ENCODE assay signal across 1 cellular context in genomic region chr9:136400038-136400834, GRCh38.
TF ChIP-seq lines count a peak whose summit lies in the region.

A gene with protein sequence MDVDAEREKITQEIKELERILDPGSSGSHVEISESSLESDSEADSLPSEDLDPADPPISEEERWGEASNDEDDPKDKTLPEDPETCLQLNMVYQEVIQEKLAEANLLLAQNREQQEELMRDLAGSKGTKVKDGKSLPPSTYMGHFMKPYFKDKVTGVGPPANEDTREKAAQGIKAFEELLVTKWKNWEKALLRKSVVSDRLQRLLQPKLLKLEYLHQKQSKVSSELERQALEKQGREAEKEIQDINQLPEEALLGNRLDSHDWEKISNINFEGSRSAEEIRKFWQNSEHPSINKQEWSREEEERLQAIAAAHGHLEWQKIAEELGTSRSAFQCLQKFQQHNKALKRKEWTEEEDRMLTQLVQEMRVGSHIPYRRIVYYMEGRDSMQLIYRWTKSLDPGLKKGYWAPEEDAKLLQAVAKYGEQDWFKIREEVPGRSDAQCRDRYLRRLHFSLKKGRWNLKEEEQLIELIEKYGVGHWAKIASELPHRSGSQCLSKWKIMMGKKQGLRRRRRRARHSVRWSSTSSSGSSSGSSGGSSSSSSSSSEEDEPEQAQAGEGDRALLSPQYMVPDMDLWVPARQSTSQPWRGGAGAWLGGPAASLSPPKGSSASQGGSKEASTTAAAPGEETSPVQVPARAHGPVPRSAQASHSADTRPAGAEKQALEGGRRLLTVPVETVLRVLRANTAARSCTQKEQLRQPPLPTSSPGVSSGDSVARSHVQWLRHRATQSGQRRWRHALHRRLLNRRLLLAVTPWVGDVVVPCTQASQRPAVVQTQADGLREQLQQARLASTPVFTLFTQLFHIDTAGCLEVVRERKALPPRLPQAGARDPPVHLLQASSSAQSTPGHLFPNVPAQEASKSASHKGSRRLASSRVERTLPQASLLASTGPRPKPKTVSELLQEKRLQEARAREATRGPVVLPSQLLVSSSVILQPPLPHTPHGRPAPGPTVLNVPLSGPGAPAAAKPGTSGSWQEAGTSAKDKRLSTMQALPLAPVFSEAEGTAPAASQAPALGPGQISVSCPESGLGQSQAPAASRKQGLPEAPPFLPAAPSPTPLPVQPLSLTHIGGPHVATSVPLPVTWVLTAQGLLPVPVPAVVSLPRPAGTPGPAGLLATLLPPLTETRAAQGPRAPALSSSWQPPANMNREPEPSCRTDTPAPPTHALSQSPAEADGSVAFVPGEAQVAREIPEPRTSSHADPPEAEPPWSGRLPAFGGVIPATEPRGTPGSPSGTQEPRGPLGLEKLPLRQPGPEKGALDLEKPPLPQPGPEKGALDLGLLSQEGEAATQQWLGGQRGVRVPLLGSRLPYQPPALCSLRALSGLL (N-terminal part only) (minus strand): TSS chr9:136400170. CDS start chr9:136398428, 1,742 bp downstream.

TF ChIP-seq in K562, 482 proteins besides CTCF, POLR2A, EP300 and RAD21 (continued from another document and continues in another):
- TF ChIP-seq ZBTB11 (CRISPR knock-in tag; IDR thresholded peaks at IDR 0.05) (peak in 1 of 3 experiments; percentile 87; a peak in 2 of 6 replicates), NEUROD1 (IDR thresholded peaks at IDR 0.05; ENCODE audit: borderline replicate concordance, low read depth, low read length, partially characterized antibody) (peak; percentile 8), RBM25 (IDR thresholded peaks at IDR 0.05; ENCODE audit: low read depth, low read length, severe bottlenecking) (no peak), ERF (CRISPR knock-in tag; IDR thresholded peaks at IDR 0.05) (no peak), BCL6 (CRISPR knock-in tag; IDR thresholded peaks at IDR 0.05) (no peak), ZNF764 (CRISPR knock-in tag; IDR thresholded peaks at IDR 0.05; ENCODE audit: low read depth) (no peak), ZSCAN29 (IDR thresholded peaks at IDR 0.05) (no peak), ZNF311 (CRISPR knock-in tag; IDR thresholded peaks at IDR 0.05) (no peak), KLF13 (tag; IDR thresholded peaks at IDR 0.05; ENCODE audit: borderline replicate concordance, low read depth) (peak; percentile 10; the same call in 1 of the 2 replicates), NFE2L1 (tag; IDR thresholded peaks at IDR 0.05; ENCODE audit: borderline replicate concordance, low read depth) (no peak), ZNF398 (CRISPR knock-in tag; IDR thresholded peaks at IDR 0.05) (no peak), KAT2B (IDR thresholded peaks at IDR 0.05; ENCODE audit: low read depth, low read length) (no peak), CSDE1 (IDR thresholded peaks at IDR 0.05) (no peak; a peak in 1 of 4 replicates), NUFIP1 (IDR thresholded peaks at IDR 0.05; ENCODE audit: partially characterized antibody) (no peak), NR0B1 (IDR thresholded peaks at IDR 0.05; ENCODE audit: partially characterized antibody) (no peak), CREB5 (CRISPR knock-in tag; IDR thresholded peaks at IDR 0.05) (no peak), NCOA1 (IDR thresholded peaks at IDR 0.05; ENCODE audit: low read depth) (no peak), XRCC3 (IDR thresholded peaks at IDR 0.05) (no peak), PHF20 (IDR thresholded peaks at IDR 0.05; ENCODE audit: partially characterized antibody) (peak; percentile 57), ZBTB8A (IDR thresholded peaks at IDR 0.05; ENCODE audit: partially characterized antibody) (no peak), ZNF184 (CRISPR knock-in tag; IDR thresholded peaks at IDR 0.05) (no peak), RBM14 (IDR thresholded peaks at IDR 0.05; ENCODE audit: borderline replicate concordance, insufficient read depth, low read depth, low read length) (no peak), NFXL1 (CRISPR knock-in tag; IDR thresholded peaks at IDR 0.05) (no peak), ZNF197 (CRISPR knock-in tag; IDR thresholded peaks at IDR 0.05; ENCODE audit: low read depth) (no peak), JUND (IDR thresholded peaks at IDR 0.05; ENCODE audit: borderline replicate concordance, low read depth, low read length) (peak; percentile 56), JUND (tag; IDR thresholded peaks at IDR 0.05; ENCODE audit: borderline replicate concordance, low read depth, low read length) (no peak), MECOM (CRISPR knock-in tag; IDR thresholded peaks at IDR 0.05) (no peak), NONO (IDR thresholded peaks at IDR 0.05; ENCODE audit: low read depth in 2 of 2, low read length in 1 of 2) (peak in 1 of 2 experiments; percentile 53; a peak in 2 of 4 replicates)
- TF ChIP-seq, protein P1, sequence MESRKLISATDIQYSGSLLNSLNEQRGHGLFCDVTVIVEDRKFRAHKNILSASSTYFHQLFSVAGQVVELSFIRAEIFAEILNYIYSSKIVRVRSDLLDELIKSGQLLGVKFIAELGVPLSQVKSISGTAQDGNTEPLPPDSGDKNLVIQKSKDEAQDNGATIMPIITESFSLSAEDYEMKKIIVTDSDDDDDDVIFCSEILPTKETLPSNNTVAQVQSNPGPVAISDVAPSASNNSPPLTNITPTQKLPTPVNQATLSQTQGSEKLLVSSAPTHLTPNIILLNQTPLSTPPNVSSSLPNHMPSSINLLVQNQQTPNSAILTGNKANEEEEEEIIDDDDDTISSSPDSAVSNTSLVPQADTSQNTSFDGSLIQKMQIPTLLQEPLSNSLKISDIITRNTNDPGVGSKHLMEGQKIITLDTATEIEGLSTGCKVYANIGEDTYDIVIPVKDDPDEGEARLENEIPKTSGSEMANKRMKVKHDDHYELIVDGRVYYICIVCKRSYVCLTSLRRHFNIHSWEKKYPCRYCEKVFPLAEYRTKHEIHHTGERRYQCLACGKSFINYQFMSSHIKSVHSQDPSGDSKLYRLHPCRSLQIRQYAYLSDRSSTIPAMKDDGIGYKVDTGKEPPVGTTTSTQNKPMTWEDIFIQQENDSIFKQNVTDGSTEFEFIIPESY (CRISPR knock-in tag; IDR thresholded peaks at IDR 0.05), result no peak; the same call in 1 of the 2 replicates
- TF ChIP-seq, protein P2, sequence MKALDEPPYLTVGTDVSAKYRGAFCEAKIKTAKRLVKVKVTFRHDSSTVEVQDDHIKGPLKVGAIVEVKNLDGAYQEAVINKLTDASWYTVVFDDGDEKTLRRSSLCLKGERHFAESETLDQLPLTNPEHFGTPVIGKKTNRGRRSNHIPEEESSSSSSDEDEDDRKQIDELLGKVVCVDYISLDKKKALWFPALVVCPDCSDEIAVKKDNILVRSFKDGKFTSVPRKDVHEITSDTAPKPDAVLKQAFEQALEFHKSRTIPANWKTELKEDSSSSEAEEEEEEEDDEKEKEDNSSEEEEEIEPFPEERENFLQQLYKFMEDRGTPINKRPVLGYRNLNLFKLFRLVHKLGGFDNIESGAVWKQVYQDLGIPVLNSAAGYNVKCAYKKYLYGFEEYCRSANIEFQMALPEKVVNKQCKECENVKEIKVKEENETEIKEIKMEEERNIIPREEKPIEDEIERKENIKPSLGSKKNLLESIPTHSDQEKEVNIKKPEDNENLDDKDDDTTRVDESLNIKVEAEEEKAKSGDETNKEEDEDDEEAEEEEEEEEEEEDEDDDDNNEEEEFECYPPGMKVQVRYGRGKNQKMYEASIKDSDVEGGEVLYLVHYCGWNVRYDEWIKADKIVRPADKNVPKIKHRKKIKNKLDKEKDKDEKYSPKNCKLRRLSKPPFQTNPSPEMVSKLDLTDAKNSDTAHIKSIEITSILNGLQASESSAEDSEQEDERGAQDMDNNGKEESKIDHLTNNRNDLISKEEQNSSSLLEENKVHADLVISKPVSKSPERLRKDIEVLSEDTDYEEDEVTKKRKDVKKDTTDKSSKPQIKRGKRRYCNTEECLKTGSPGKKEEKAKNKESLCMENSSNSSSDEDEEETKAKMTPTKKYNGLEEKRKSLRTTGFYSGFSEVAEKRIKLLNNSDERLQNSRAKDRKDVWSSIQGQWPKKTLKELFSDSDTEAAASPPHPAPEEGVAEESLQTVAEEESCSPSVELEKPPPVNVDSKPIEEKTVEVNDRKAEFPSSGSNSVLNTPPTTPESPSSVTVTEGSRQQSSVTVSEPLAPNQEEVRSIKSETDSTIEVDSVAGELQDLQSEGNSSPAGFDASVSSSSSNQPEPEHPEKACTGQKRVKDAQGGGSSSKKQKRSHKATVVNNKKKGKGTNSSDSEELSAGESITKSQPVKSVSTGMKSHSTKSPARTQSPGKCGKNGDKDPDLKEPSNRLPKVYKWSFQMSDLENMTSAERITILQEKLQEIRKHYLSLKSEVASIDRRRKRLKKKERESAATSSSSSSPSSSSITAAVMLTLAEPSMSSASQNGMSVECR (CRISPR knock-in tag; IDR thresholded peaks at IDR 0.05), result peak; percentile 91
- TF ChIP-seq, protein P3, sequence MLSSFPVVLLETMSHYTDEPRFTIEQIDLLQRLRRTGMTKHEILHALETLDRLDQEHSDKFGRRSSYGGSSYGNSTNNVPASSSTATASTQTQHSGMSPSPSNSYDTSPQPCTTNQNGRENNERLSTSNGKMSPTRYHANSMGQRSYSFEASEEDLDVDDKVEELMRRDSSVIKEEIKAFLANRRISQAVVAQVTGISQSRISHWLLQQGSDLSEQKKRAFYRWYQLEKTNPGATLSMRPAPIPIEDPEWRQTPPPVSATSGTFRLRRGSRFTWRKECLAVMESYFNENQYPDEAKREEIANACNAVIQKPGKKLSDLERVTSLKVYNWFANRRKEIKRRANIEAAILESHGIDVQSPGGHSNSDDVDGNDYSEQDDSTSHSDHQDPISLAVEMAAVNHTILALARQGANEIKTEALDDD (IDR thresholded peaks at IDR 0.05), result no peak
- TF ChIP-seq, protein P4, sequence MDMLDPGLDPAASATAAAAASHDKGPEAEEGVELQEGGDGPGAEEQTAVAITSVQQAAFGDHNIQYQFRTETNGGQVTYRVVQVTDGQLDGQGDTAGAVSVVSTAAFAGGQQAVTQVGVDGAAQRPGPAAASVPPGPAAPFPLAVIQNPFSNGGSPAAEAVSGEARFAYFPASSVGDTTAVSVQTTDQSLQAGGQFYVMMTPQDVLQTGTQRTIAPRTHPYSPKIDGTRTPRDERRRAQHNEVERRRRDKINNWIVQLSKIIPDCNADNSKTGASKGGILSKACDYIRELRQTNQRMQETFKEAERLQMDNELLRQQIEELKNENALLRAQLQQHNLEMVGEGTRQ (CRISPR knock-in tag; IDR thresholded peaks at IDR 0.05), result no peak
- TF ChIP-seq, protein P5, sequence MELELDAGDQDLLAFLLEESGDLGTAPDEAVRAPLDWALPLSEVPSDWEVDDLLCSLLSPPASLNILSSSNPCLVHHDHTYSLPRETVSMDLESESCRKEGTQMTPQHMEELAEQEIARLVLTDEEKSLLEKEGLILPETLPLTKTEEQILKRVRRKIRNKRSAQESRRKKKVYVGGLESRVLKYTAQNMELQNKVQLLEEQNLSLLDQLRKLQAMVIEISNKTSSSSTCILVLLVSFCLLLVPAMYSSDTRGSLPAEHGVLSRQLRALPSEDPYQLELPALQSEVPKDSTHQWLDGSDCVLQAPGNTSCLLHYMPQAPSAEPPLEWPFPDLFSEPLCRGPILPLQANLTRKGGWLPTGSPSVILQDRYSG (tag; conservative IDR thresholded peaks at IDR 0.05; ENCODE audit: low read depth), result no peak
